8 cellular contexts compared by ENCODE assay signal in the genomic region with DNA sequence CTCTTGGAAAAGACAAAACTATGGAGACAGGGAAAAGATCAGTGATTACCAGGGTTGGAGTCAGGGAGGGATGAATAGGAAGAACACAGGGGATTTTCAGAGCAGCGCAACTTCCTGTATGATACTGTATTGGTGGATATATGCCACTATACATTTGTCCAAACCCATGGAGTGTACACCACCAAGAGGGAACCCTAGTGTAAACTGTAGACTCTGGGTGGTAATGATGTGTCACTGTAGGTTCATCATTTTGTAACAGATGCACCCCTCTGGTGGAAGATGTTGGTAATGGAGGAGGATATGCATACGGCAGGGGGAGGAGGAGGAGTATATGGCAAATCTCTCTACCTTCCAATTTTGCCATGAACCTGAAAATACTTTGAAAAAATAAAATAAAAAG.
DNase-seq lines count a peak whose midpoint lies in the region; ATAC-seq and TF ChIP-seq lines count a peak whose summit lies in the region.

No MANE protein-coding gene starts in this region.

- no peaks in the 10 kb centered on the region for H3K9me3 ChIP-seq in adrenal gland (replicated peaks in 1 of 3)

- WGBS in adrenal gland, 4 donors, result 66 to 81% (median 78%) methylated on average over 2 of the region's 2 CpGs

- ATAC-seq in GM21723 (IDR thresholded peaks at IDR 0.05; ENCODE audit: unreplicated experiment), result peak; percentile 51
- peak; percentile 73 for ATAC-seq in esophagus mucosa
- ATAC-seq in GM21619 (IDR thresholded peaks at IDR 0.05; ENCODE audit: unreplicated experiment), result no peak
- no peak for ATAC-seq in HG03025 (IDR thresholded peaks at IDR 0.05; ENCODE audit: low FRiP score, unreplicated experiment)

- H3K27me3 ChIP-seq in adrenal gland, result no peaks in the 10 kb centered on the region

- intact Hi-C loops in adrenal gland (cut with DNase I), result no loop called here

- no peak overlapping the region for H3K27ac ChIP-seq in adrenal gland

- no peaks in the 10 kb centered on the region for H3K4me1 ChIP-seq in adrenal gland (replicated peaks in 1 of 2)

- peak in 3 of 6 experiments; percentile 11 to 38 (median 20) for TF ChIP-seq CTCF in adrenal gland (IDR thresholded peaks at IDR 0.05)

- DNase-seq in ELR (ENCODE audit: low read depth), result peak; percentile 61
- DNase-seq in MV-4-11 (lab: John Stamatoyannopoulos, UW), result peak; percentile 8
- DNase-seq in adrenal gland, result no peak
- DNase-seq in NCI-H1105 treated with DMSO at 0.1 percent for 48 hours (lab: John Stamatoyannopoulos, UW), result no peak

- H3K4me3 ChIP-seq in adrenal gland, result no peak overlapping the region

- H3K36me3 ChIP-seq in adrenal gland (replicated peaks in 1 of 2), result no peaks in the 10 kb centered on the region

- TF ChIP-seq POLR2A in adrenal gland (IDR thresholded peaks at IDR 0.05), result no peak

Comparison
In these comparisons a context has a peak if more than half of its experiments do, and no peak if none do; other contexts are left out.
1. DNase-seq: peak in ELR (single experiment) and MV-4-11 (single experiment); none in adrenal gland (0 of 7) and NCI-H1105 treated with DMSO at 0.1 percent for 48 hours (single experiment).
2. ATAC-seq: peak in GM21723 (single experiment) and esophagus mucosa (single experiment); none in GM21619 (single experiment) and HG03025 (single experiment).